28 cellular contexts compared by ENCODE assay signal in the genomic region with DNA sequence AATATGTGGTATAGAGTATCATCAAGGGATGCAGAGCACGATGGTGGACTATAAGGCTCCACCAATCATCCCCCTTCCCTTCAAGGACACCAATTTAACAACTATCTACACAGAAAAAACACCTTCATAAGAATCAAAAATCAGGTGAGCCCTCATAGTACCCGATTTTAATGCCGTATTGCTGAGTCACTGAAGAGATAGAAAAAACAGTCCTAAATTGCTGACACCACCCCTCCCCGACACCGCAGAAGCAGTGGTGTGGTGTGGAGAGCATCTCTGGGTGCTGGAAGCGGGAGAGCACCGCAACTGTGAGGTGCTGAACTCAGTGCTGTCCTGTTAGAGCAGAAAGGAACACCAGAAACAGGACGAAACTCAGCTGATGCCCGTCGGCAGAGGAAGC.
"Had no signal": no experiment of that assay in that cellular context is flagged by ENCODE, and none has a peak within 500 bp of the region (broad histone marks: within the 10 kb centered on the region; RNA-seq: fewer than 3 reads in every experiment).

No MANE protein-coding gene starts in this region.

- H3K9me3 ChIP-seq: neutrophil, pancreas, psoas muscle, right lobe of liver, sigmoid colon, stomach, thoracic aorta, thyroid gland, tibial nerve, upper lobe of left lung, vagina had no signal

- H3K4me1 Mint-ChIP-seq: nephron; neural crest cell; stimulated activated effector memory CD8-positive, alpha-beta T cell treated with anti-CD3 and anti-CD28 coated beads, Interleukin-12 subunit alpha, Interleukin-12 subunit beta, amount 100 ng/mL, for 72 hours had no signal

- FAIRE-seq: urothelium cell line had no signal

- H3K4me3 Mint-ChIP-seq: natural killer cell; nephron; neural crest cell; stimulated activated effector memory CD8-positive, alpha-beta T cell treated with anti-CD3 and anti-CD28 coated beads, Interleukin-12 subunit alpha, Interleukin-12 subunit beta, amount 100 ng/mL, for 72 hours; stimulated activated naive B cell treated with anti-CD40 and anti-IgM and Interleukin-4, amounts not matched to agents 10 μg/mL and 1 μg/mL and 100 μg/mL, for 72 hours; stimulated activated naive CD8-positive, alpha-beta T cell treated with anti-CD3 and anti-CD28 coated beads, Interleukin-15, Interleukin-2, amounts not matched to agents 100 ng/mL and 50 ng/mL, for 24 hours had no signal

- H3K27me3 Mint-ChIP-seq: progenitor cell of endocrine pancreas; stimulated activated naive B cell treated with anti-CD40 and anti-IgM and Interleukin-4, amounts not matched to agents 10 μg/mL and 1 μg/mL and 100 μg/mL, for 72 hours; stimulated activated naive CD8-positive, alpha-beta T cell treated with anti-CD3 and anti-CD28 coated beads, Interleukin-15, Interleukin-2, amounts not matched to agents 100 ng/mL and 50 ng/mL, for 24 hours had no signal

- H3K4me3 ChIP-seq: pancreas, psoas muscle, right lobe of liver, sigmoid colon, stomach, thoracic aorta, thyroid gland, tibial nerve, upper lobe of left lung, vagina had no signal

- H3K36me3 ChIP-seq: neutrophil, pancreas, right lobe of liver, sigmoid colon, stomach, thoracic aorta, thyroid gland, tibial nerve, upper lobe of left lung, vagina had no signal

- H3K36me3 Mint-ChIP-seq: natural killer cell had no signal

- DNase-seq: natural killer cell; posterior cingulate gyrus; psoas muscle; right cardiac atrium; right lobe of liver; sigmoid colon; small intestine; stimulated activated CD4-positive, alpha-beta T cell treated with anti-CD3 and anti-CD28 coated beads, Interleukin-15, amount 100 ng/mL, for 24 hours; stimulated activated CD4-positive, alpha-beta T cell treated with anti-CD3 and anti-CD28 coated beads, Interleukin-2, amount 100 ng/mL, for 24 hours; stimulated activated CD4-positive, alpha-beta T cell treated with anti-CD3 and anti-CD28 coated beads, Interleukin-2, amount 100 ng/mL, for 48 hours; stimulated activated CD4-positive, alpha-beta T cell treated with anti-CD3 and anti-CD28 coated beads, Interleukin-4, amount 100 ng/mL, for 24 hours; stimulated activated naive B cell treated with anti-CD40 and anti-IgM and Interleukin-4, amounts not matched to agents 10 μg/mL and 1 μg/mL and 100 μg/mL, for 72 hours; stimulated activated naive CD4-positive, alpha-beta T cell treated with Interleukin-2 at 50 U/mL for 16 hours; stomach; thyroid gland; trophoblast cell; upper lobe of left lung had no signal

- H3K4me1 ChIP-seq: pancreas, psoas muscle, right lobe of liver, sigmoid colon, stomach, thyroid gland, tibial nerve, upper lobe of left lung, vagina had no signal

- H3K9me3 Mint-ChIP-seq: natural killer cell; stimulated activated effector memory CD8-positive, alpha-beta T cell treated with anti-CD3 and anti-CD28 coated beads, Interleukin-12 subunit alpha, Interleukin-12 subunit beta, amount 100 ng/mL, for 72 hours; stimulated activated naive B cell treated with anti-CD40 and anti-IgM and Interleukin-4, amounts not matched to agents 10 μg/mL and 1 μg/mL and 100 μg/mL, for 72 hours; stimulated activated naive CD8-positive, alpha-beta T cell treated with anti-CD3 and anti-CD28 coated beads, Interleukin-15, Interleukin-2, amounts not matched to agents 100 ng/mL and 50 ng/mL, for 24 hours had no signal

- H3K27ac Mint-ChIP-seq: natural killer cell; nephron; progenitor cell of endocrine pancreas; stimulated activated effector memory CD8-positive, alpha-beta T cell treated with anti-CD3 and anti-CD28 coated beads, Interleukin-12 subunit alpha, Interleukin-12 subunit beta, amount 100 ng/mL, for 72 hours; stimulated activated naive B cell treated with anti-CD40 and anti-IgM and Interleukin-4, amounts not matched to agents 10 μg/mL and 1 μg/mL and 100 μg/mL, for 72 hours; stimulated activated naive CD8-positive, alpha-beta T cell treated with anti-CD3 and anti-CD28 coated beads, Interleukin-15, Interleukin-2, amounts not matched to agents 100 ng/mL and 50 ng/mL, for 24 hours had no signal

- H3K27ac ChIP-seq: neutrophil, pancreas, psoas muscle, right lobe of liver, sigmoid colon, stomach, thoracic aorta, thyroid gland, tibial nerve, upper lobe of left lung, vagina had no signal

- ATAC-seq: natural killer cell; pancreas; psoas muscle; right cardiac atrium; right lobe of liver; stimulated activated effector memory CD8-positive, alpha-beta T cell treated with anti-CD3 and anti-CD28 coated beads, Interleukin-12 subunit alpha, Interleukin-12 subunit beta, amount 100 ng/mL, for 72 hours; stimulated activated naive B cell treated with anti-CD40 and anti-IgM and Interleukin-4, amounts not matched to agents 10 μg/mL and 1 μg/mL and 100 μg/mL, for 72 hours had no signal

- H3K27me3 ChIP-seq: neutrophil, pancreas, right lobe of liver, sigmoid colon, thyroid gland, tibial nerve, upper lobe of left lung, vagina had no signal
